ENCODE assay signal across 29 cellular contexts in the genomic region with DNA sequence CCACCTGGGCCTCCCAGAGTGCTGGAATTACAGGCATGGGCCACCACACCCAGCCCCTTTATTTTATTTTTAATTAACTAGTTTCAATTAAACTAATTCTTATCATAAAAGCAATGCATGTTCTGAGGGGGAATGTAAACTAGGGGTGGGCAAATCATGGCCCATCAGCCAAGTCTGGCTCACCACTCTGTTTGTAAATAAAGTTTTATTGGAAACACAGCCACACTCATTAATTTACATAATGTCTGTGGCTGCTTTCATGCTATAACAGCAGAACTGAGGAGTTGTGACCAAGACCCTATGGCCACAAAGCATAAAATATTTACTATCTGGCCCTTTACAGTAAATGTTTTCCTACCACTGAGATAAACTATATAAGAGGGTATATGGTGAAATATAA.
"Had no signal": no experiment of that assay in that cellular context is flagged by ENCODE, and none has a peak within 500 bp of the region (broad histone marks: within the 10 kb centered on the region; RNA-seq: fewer than 3 reads in every experiment).

No MANE protein-coding gene starts in this region.

- H3K36me3 ChIP-seq: colonic mucosa, gastrocnemius medialis had no signal

- H3K9me3 ChIP-seq: colonic mucosa, esophagus muscularis mucosa, esophagus squamous epithelium, gastrocnemius medialis, gastroesophageal sphincter, heart left ventricle had no signal

- H3K4me3 Mint-ChIP-seq: dendritic cell treated with granulocyte-macrophage colony-stimulating factor and Interleukin-4, amounts not matched to agents 40 ng/mL and 50 ng/mL, for 4 days; effector memory CD8-positive, alpha-beta T cell; endodermal cell had no signal

- H3K27me3 Mint-ChIP-seq: dendritic cell treated with granulocyte-macrophage colony-stimulating factor and Interleukin-4, amounts not matched to agents 40 ng/mL and 50 ng/mL, for 4 days had no signal

- H3K4me1 Mint-ChIP-seq: endodermal cell had no signal

- H3K27me3 ChIP-seq: colonic mucosa, dorsolateral prefrontal cortex, esophagus muscularis mucosa, esophagus squamous epithelium, foreskin keratinocyte, gastrocnemius medialis, gastroesophageal sphincter, heart left ventricle, heart right ventricle had no signal

- FAIRE-seq: colon, endometrium, endothelial cell of umbilical vein, frontal cortex had no signal

- H3K27ac Mint-ChIP-seq: dendritic cell treated with granulocyte-macrophage colony-stimulating factor and Interleukin-4, amounts not matched to agents 40 ng/mL and 50 ng/mL, for 4 days; effector memory CD8-positive, alpha-beta T cell; endodermal cell had no signal

- H3K27ac ChIP-seq: colonic mucosa, coronary artery, dorsolateral prefrontal cortex, epithelial cell of prostate, esophagus muscularis mucosa, esophagus squamous epithelium, foreskin keratinocyte, gastrocnemius medialis, gastroesophageal sphincter, heart left ventricle had no signal

- H3K9me3 Mint-ChIP-seq: dendritic cell treated with granulocyte-macrophage colony-stimulating factor and Interleukin-4, amounts not matched to agents 40 ng/mL and 50 ng/mL, for 4 days; effector memory CD8-positive, alpha-beta T cell had no signal

- DNase-seq: colonic mucosa; cortex of kidney; dermis blood vessel endothelial cell; dorsolateral prefrontal cortex; effector CD4-positive, alpha-beta T cell; effector CD8-positive, alpha-beta T cell; effector memory CD4-positive, alpha-beta T cell; effector memory CD8-positive, alpha-beta T cell; endodermal cell; erythroblast; esophagus squamous epithelium; foreskin fibroblast; foreskin keratinocyte; foreskin melanocyte; gastrocnemius medialis; glutamatergic neuron; head of caudate nucleus; heart left ventricle; heart right ventricle had no signal

- ATAC-seq: effector memory CD8-positive, alpha-beta T cell; esophagus mucosa; foreskin keratinocyte; gastrocnemius medialis; gastroesophageal sphincter; heart left ventricle; heart right ventricle had no signal

- H3K4me3 ChIP-seq: colonic mucosa, coronary artery, dorsolateral prefrontal cortex, esophagus muscularis mucosa, esophagus squamous epithelium, gastrocnemius medialis, gastroesophageal sphincter, heart left ventricle, heart right ventricle had no signal

- H3K4me1 ChIP-seq: colonic mucosa, esophagus muscularis mucosa, esophagus squamous epithelium, foreskin keratinocyte, gastrocnemius medialis, gastroesophageal sphincter had no signal
